ENCODE assay signal across 1 cellular context in the genomic region with DNA sequence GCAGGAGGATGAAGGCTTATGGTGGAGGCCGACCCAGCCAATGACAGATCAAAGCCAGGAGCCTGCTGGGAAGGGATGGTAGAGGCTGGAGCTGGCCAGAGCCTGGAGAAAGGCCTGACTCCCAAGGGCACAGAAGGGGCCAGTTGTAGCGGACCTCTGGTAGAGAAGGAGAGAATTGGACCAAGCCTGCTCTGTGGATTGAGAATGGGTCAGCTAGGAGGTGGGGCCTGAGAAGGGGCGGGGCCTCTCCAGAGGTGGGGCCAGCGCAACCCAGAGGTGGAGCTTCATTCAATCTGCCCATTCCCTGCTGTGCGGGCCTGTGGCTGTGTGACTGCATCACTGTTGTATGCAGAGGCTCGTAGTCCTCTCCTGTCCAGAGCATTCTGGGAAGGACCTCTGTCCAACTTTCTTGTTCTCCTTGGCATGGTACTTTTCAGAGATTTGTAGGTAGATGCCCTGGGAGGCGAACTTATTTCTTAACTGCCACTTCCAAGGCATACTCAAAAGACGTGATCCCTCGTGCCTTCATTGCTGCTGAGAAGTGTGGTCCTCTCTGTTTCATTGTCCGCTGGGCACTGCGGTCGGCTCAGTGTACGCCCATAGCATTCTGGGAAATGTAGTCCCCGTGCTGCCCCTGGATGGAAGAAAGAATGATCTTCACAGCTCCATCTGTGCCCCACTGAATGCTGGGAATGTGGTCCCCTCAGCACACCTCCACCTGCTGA.
TF ChIP-seq lines count a peak whose summit lies in the region.

No MANE protein-coding gene starts in this region.

TF ChIP-seq in HEK293, 187 proteins besides CTCF, POLR2A, EP300 and RAD21 (continued from another document):
- TF ChIP-seq, protein P1, sequence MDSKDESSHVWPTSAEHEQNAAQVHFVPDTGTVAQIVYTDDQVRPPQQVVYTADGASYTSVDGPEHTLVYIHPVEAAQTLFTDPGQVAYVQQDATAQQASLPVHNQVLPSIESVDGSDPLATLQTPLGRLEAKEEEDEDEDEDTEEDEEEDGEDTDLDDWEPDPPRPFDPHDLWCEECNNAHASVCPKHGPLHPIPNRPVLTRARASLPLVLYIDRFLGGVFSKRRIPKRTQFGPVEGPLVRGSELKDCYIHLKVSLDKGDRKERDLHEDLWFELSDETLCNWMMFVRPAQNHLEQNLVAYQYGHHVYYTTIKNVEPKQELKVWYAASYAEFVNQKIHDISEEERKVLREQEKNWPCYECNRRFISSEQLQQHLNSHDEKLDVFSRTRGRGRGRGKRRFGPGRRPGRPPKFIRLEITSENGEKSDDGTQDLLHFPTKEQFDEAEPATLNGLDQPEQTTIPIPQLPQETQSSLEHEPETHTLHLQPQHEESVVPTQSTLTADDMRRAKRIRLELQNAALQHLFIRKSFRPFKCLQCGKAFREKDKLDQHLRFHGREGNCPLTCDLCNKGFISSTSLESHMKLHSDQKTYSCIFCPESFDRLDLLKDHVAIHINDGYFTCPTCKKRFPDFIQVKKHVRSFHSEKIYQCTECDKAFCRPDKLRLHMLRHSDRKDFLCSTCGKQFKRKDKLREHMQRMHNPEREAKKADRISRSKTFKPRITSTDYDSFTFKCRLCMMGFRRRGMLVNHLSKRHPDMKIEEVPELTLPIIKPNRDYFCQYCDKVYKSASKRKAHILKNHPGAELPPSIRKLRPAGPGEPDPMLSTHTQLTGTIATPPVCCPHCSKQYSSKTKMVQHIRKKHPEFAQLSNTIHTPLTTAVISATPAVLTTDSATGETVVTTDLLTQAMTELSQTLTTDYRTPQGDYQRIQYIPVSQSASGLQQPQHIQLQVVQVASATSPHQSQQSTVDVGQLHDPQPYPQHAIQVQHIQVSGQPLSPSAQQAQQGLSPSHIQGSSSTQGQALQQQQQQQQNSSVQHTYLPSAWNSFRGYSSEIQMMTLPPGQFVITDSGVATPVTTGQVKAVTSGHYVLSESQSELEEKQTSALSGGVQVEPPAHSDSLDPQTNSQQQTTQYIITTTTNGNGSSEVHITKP (tag by site-specific recombination; IDR thresholded peaks at IDR 0.05), result peak; percentile 83
- peak; percentile 33; the same call in 1 of the 2 replicates for TF ChIP-seq KLF9 (tag by site-specific recombination; IDR thresholded peaks at IDR 0.05; ENCODE audit: low read depth)
- peak; percentile 55 for TF ChIP-seq SP2 (tag by site-specific recombination; IDR thresholded peaks at IDR 0.05)
- no peak for TF ChIP-seq PBX3 (CRISPR knock-in tag; IDR thresholded peaks at IDR 0.05)
- 0 out of 2 replicates have a peak, but pooled peaks have one; percentile 38 for TF ChIP-seq YY2 (tag by site-specific recombination; IDR thresholded peaks at IDR 0.05)
- 0 out of 2 replicates have a peak, but pooled peaks have one; percentile 33 for TF ChIP-seq ZFP37 (tag by site-specific recombination; IDR thresholded peaks at IDR 0.05)
- TF ChIP-seq, protein P2, sequence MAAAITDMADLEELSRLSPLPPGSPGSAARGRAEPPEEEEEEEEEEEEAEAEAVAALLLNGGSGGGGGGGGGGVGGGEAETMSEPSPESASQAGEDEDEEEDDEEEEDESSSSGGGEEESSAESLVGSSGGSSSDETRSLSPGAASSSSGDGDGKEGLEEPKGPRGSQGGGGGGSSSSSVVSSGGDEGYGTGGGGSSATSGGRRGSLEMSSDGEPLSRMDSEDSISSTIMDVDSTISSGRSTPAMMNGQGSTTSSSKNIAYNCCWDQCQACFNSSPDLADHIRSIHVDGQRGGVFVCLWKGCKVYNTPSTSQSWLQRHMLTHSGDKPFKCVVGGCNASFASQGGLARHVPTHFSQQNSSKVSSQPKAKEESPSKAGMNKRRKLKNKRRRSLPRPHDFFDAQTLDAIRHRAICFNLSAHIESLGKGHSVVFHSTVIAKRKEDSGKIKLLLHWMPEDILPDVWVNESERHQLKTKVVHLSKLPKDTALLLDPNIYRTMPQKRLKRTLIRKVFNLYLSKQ (tag by site-specific recombination; IDR thresholded peaks at IDR 0.05; ENCODE audit: borderline replicate concordance), result no peak
- peak; percentile 69 for TF ChIP-seq ZNF600 (tag by site-specific recombination; IDR thresholded peaks at IDR 0.05)
- TF ChIP-seq KLF1 (tag by site-specific recombination; IDR thresholded peaks at IDR 0.05), result peak; percentile 13; the same call in 1 of the 2 replicates
- peak; percentile 34; the same call in 1 of the 2 replicates for TF ChIP-seq ZNF518A (tag by site-specific recombination; conservative IDR thresholded peaks at IDR 0.05; ENCODE audit: low read depth)
- TF ChIP-seq ZNF239 (tag by site-specific recombination; IDR thresholded peaks at IDR 0.05), result no peak
- TF ChIP-seq ZNF76 (tag by site-specific recombination; IDR thresholded peaks at IDR 0.05; ENCODE audit: borderline replicate concordance, low read depth), result peak; percentile 97
- TF ChIP-seq BCL11B (tag by site-specific recombination; IDR thresholded peaks at IDR 0.05; ENCODE audit: low read depth), result peak; percentile 42
- TF ChIP-seq BCL11A (tag by site-specific recombination; IDR thresholded peaks at IDR 0.05; ENCODE audit: low read depth), result peak; percentile 98
- TF ChIP-seq ZNF366 (tag by site-specific recombination; conservative IDR thresholded peaks at IDR 0.05), result peak; percentile 55
- peak; percentile 76; the same call in 1 of the 2 replicates for TF ChIP-seq ZNF561 (tag by site-specific recombination; IDR thresholded peaks at IDR 0.05; ENCODE audit: borderline replicate concordance)
- TF ChIP-seq SCRT2 (tag by site-specific recombination; IDR thresholded peaks at IDR 0.05), result peak; percentile 61
- peak; percentile 60; the same call in 1 of the 2 replicates for TF ChIP-seq ZNF660 (tag by site-specific recombination; IDR thresholded peaks at IDR 0.05)
- peak; percentile 90 for TF ChIP-seq ZXDB (tag by site-specific recombination; IDR thresholded peaks at IDR 0.05)
- TF ChIP-seq ZNF488 (tag by site-specific recombination; IDR thresholded peaks at IDR 0.05), result no peak
- TF ChIP-seq GLIS2 (tag by site-specific recombination; IDR thresholded peaks at IDR 0.05), result peak; percentile 18; the same call in 1 of the 2 replicates
- 0 out of 2 replicates have a peak, but pooled peaks have one; percentile 41 for TF ChIP-seq KLF17 (tag by site-specific recombination; IDR thresholded peaks at IDR 0.05)
- peak; percentile 58 for TF ChIP-seq ZIC2 (tag by site-specific recombination; IDR thresholded peaks at IDR 0.05)
- TF ChIP-seq ZNF580 (tag by site-specific recombination; IDR thresholded peaks at IDR 0.05), result peak; percentile 57; the same call in 1 of the 2 replicates
TF ChIP-seq in HEK293: peak in this region for 38.
